In genomic region chr17:4858880-4859260, GRCh38 we compare ENCODE assay signal across 7 cellular contexts. TPM values are rescaled to one million over a fixed set of nuclear protein-coding genes. Genes with fewer than 3 reads are reported as not detected.
A peak's percentile ranks its signal among the peaks of the same experiment; 100 is the strongest.
DNase-seq lines count a peak whose midpoint lies in the region; ATAC-seq and TF ChIP-seq lines count a peak whose summit lies in the region.
"Had no signal": no experiment of that assay in that cellular context is flagged by ENCODE, and none has a peak within 500 bp of the region (broad histone marks: within the 10 kb centered on the region; RNA-seq: fewer than 3 reads in every experiment).

No MANE protein-coding gene starts in this region.

- H2AFZ ChIP-seq in GM23338 = no peak overlapping the region
- no peak overlapping the region for H2AFZ ChIP-seq in neural progenitor cell (replicated peaks)

- H3K4me1 ChIP-seq in GM23338 (ENCODE audit: insufficient read depth) = peaks cover 53% of the 10 kb centered on the region
- H3K4me1 ChIP-seq in endodermal cell (ENCODE audit: control insufficient read depth, insufficient read depth, low read length) = peaks cover 11% of the 10 kb centered on the region
- peaks cover 38% of the 10 kb centered on the region for H3K4me1 ChIP-seq in neural progenitor cell

- H3K27me3 ChIP-seq in GM23338 (ENCODE audit: insufficient read depth) (no peaks in the 10 kb centered on the region), endodermal cell (ENCODE audit: control insufficient read depth, insufficient read depth, low read length, poor library complexity, severe bottlenecking) (no peaks in the 10 kb centered on the region), neural progenitor cell (no peaks in the 10 kb centered on the region)

- H3K9me2 ChIP-seq in GM23338 (ENCODE audit: insufficient read depth) = no peaks in the 10 kb centered on the region

- no peak overlapping the region for H3K9ac ChIP-seq in endodermal cell (ENCODE audit: extremely low read depth, low read length, poor library complexity, severe bottlenecking)
- H3K9ac ChIP-seq in neural progenitor cell = no peak overlapping the region

- peaks cover 9% of the 10 kb centered on the region; the same call in 1 of the 3 replicates for H3K36me3 Mint-ChIP-seq in GM23338 (ENCODE audit: low read depth)
- H3K36me3 Mint-ChIP-seq in endodermal cell (ENCODE audit: low read depth) = peaks cover 15% of the 10 kb centered on the region
- H3K36me3 Mint-ChIP-seq in neural progenitor cell = peaks cover 16% of the 10 kb centered on the region

- H3K4me1 Mint-ChIP-seq in GM23338 (peaks cover 60% of the 10 kb centered on the region), endodermal cell (peaks cover 50% of the 10 kb centered on the region), neural progenitor cell (peaks cover 41% of the 10 kb centered on the region)

- H3K4me2 ChIP-seq in GM23338 = peak overlapping the region; percentile 75
- peak overlapping the region; percentile 67 for H3K4me2 ChIP-seq in neural progenitor cell

- H3F3A ChIP-seq in GM23338 (replicated peaks; ENCODE audit: low read depth) (peaks cover 13% of the 10 kb centered on the region; the same call in 1 of the 2 replicates), neural progenitor cell (ENCODE audit: low read depth) (peaks cover 22% of the 10 kb centered on the region)

- no peaks in the 10 kb centered on the region for H3K36me3 ChIP-seq in GM23338 (ENCODE audit: insufficient read depth)
- peaks cover 7% of the 10 kb centered on the region for H3K36me3 ChIP-seq in endodermal cell (ENCODE audit: control insufficient read depth, insufficient read depth, low read length)
- H3K36me3 ChIP-seq in neural progenitor cell = no peaks in the 10 kb centered on the region

- H3K9me3 ChIP-seq in endodermal cell (ENCODE audit: control insufficient read depth, low read length) = no peaks in the 10 kb centered on the region
- H3K9me3 ChIP-seq in neural progenitor cell (ENCODE audit: low read depth) = no peaks in the 10 kb centered on the region

- H3K27ac Mint-ChIP-seq in GM23338 (peak overlapping the region; percentile 85), endodermal cell (peak overlapping the region; percentile 49), neural progenitor cell (no peak overlapping the region)

- peak overlapping the region; percentile 31 for H3K4me3 Mint-ChIP-seq in GM23338
- H3K4me3 Mint-ChIP-seq in endodermal cell = no peak overlapping the region
- peak overlapping the region; percentile 24 for H3K4me3 Mint-ChIP-seq in neural progenitor cell

- H3K9me3 Mint-ChIP-seq in GM23338 = no peaks in the 10 kb centered on the region
- no peaks in the 10 kb centered on the region for H3K9me3 Mint-ChIP-seq in endodermal cell
- no peaks in the 10 kb centered on the region for H3K9me3 Mint-ChIP-seq in neural progenitor cell

- H3K4me3 ChIP-seq in GM23338 = peak overlapping the region; percentile 43; the same call in 1 of the 2 replicates
- H3K4me3 ChIP-seq in endodermal cell (ENCODE audit: low read length) = no peak overlapping the region
- H3K4me3 ChIP-seq in neural progenitor cell = no peak overlapping the region

- H4K20me1 ChIP-seq in GM23338 (replicated peaks; ENCODE audit: insufficient read depth) (peaks cover 5% of the 10 kb centered on the region; the same call in 1 of the 2 replicates), neural progenitor cell (ENCODE audit: low read depth) (no peaks in the 10 kb centered on the region)

- WGBS in endodermal cell (ENCODE audit: insufficient coverage in 1 of 2, insufficient read length in 1 of 2), 2 experiments = 27 to 44% methylated on average over 5 of the region's 5 CpGs

- DNase-seq in GM23338 (ENCODE audit: low spot score) = peak; percentile 40
- DNase-seq in endodermal cell = peak; percentile 79
- DNase-seq in neural progenitor cell (ENCODE audit: low spot score) = no peak
- DNase-seq in NCI-H446 (lab: John Stamatoyannopoulos, UW) = no peak
- DNase-seq in NCI-H1092 (lab: John Stamatoyannopoulos, UW) = no peak
- DNase-seq: GF-D8 had no signal

- TF ChIP-seq CTCF in GM23338 (conservative IDR thresholded peaks at IDR 0.05; ENCODE audit: low read depth in 2 of 2) (no peak), endodermal cell (conservative IDR thresholded peaks at IDR 0.05) (no peak), neural progenitor cell (IDR thresholded peaks at IDR 0.05) (no peak)

- ATAC-seq in GM23338 (peak; percentile 44), HG03432 (IDR thresholded peaks at IDR 0.05; ENCODE audit: unreplicated experiment) (no peak)

- H3K79me2 ChIP-seq in GM23338 (replicated peaks; ENCODE audit: insufficient read depth) = peaks cover 28% of the 10 kb centered on the region
- peaks cover 22% of the 10 kb centered on the region for H3K79me2 ChIP-seq in neural progenitor cell (ENCODE audit: low read depth)

- H3K27me3 Mint-ChIP-seq in GM23338 (ENCODE audit: insufficient read depth, low read depth, poor library complexity) (peaks cover 12% of the 10 kb centered on the region), endodermal cell (ENCODE audit: insufficient read depth) (no peaks in the 10 kb centered on the region), neural progenitor cell (ENCODE audit: insufficient read depth, low read depth) (peaks cover 2% of the 10 kb centered on the region)

- H3K27ac ChIP-seq in GM23338 (ENCODE audit: low read depth) = peak overlapping the region; percentile 85
- peak overlapping the region; percentile 24 for H3K27ac ChIP-seq in endodermal cell (ENCODE audit: low read depth, low read length)
- H3K27ac ChIP-seq in neural progenitor cell = peak overlapping the region; percentile 77

TF ChIP-seq in GM23338, 12 proteins besides CTCF, POLR2A, EP300 and RAD21 (continues in another document):
- no peak for TF ChIP-seq EZH2phosphoT487 (IDR thresholded peaks at IDR 0.05; ENCODE audit: unreplicated experiment)

RNA-seq across cellular contexts. Expression of gene MINK1, which starts 25.7 kb away (rescaled TPM):
- 42.1 and 54.9 TPM in 2 replicates for total RNA-seq in GM23338 (2014; rRNA removed; shearing (Covaris generic))
- 17.3 and 19.4 TPM in 2 replicates for polyA plus RNA-seq in GM23338 (2016; fragmentation: Nextera tagmentation; extraction: Ambion mirVana)
- total RNA-seq in endodermal cell (10 to 100 TPM; 75.0 to 79.7 TPM), neural progenitor cell (ENCODE audit: low replicate concordance) (26.2 and 34.6 TPM in 2 replicates)
- polyA plus RNA-seq in endodermal cell (2013, experiment 1 of 2) = 51.0 TPM
- 46.8 TPM for polyA plus RNA-seq in endodermal cell (2013, experiment 2 of 2)

RNA-seq across cellular contexts. Expression of gene C17orf107, which starts 40.5 kb away (rescaled TPM):
- total RNA-seq in GM23338 (2014; rRNA removed; shearing (Covaris generic)) = 3.6 and 5.9 TPM in 2 replicates
- 0.78 and 1.9 TPM in 2 replicates for polyA plus RNA-seq in GM23338 (2016; fragmentation: Nextera tagmentation; extraction: Ambion mirVana)
- total RNA-seq in endodermal cell (1 to 10 TPM in 1 of 2 donors, under 1 TPM in 1; 0.82 to 4.8 TPM), neural progenitor cell (ENCODE audit: low replicate concordance) (1.1 and 2.3 TPM in 2 replicates)
- polyA plus RNA-seq in endodermal cell (2013, experiment 1 of 2) = 1.00 TPM
- 0.62 TPM for polyA plus RNA-seq in endodermal cell (2013, experiment 2 of 2)

RNA-seq across cellular contexts. Expression of gene CHRNE, which starts 44.0 kb away (rescaled TPM):
- 0.23 and 1.2 TPM in 2 replicates for total RNA-seq in GM23338 (2014; rRNA removed; shearing (Covaris generic))
- polyA plus RNA-seq in GM23338 (2016; fragmentation: Nextera tagmentation; extraction: Ambion mirVana) = 0.24 and 0.50 TPM in 2 replicates
- total RNA-seq in endodermal cell (1 to 10 TPM in 1 of 2 donors, under 1 TPM in 1; 0.71 to 1.2 TPM), neural progenitor cell (ENCODE audit: low replicate concordance) (0.19 TPM in 1 of 2 replicates, not detected in the other)
- 0.46 TPM for polyA plus RNA-seq in endodermal cell (2013, experiment 1 of 2)
- polyA plus RNA-seq in endodermal cell (2013, experiment 2 of 2) = 0.33 TPM

RNA-seq across cellular contexts. Expression of gene PLD2, which starts 51.9 kb away (rescaled TPM):
- total RNA-seq in GM23338 (2014; rRNA removed; shearing (Covaris generic)) = 49.9 and 55.9 TPM in 2 replicates
- polyA plus RNA-seq in GM23338 (2016; fragmentation: Nextera tagmentation; extraction: Ambion mirVana) = 20.2 and 22.1 TPM in 2 replicates
- 10 to 100 TPM; 72.7 to 75.2 TPM for total RNA-seq in endodermal cell
- 32.9 TPM for polyA plus RNA-seq in endodermal cell (2013, experiment 1 of 2)
- 35.4 TPM for polyA plus RNA-seq in endodermal cell (2013, experiment 2 of 2)
- 23.8 and 36.0 TPM in 2 replicates for total RNA-seq in neural progenitor cell (ENCODE audit: low replicate concordance)

Comparison
In these comparisons a context has a peak if more than half of its experiments do, and no peak if none do; other contexts are left out.
1. DNase-seq: peak in GM23338 (single experiment) and endodermal cell (single experiment); none in neural progenitor cell (single experiment), NCI-H446 (0 of 2) and NCI-H1092 (single experiment).
2. H3K27ac ChIP-seq: peak in every context shown above with its lines; median percentile 85 in GM23338; 77 in neural progenitor cell; 24 in endodermal cell.